Comparison of ENCODE assay signal across 17 cellular contexts in the genomic region with DNA sequence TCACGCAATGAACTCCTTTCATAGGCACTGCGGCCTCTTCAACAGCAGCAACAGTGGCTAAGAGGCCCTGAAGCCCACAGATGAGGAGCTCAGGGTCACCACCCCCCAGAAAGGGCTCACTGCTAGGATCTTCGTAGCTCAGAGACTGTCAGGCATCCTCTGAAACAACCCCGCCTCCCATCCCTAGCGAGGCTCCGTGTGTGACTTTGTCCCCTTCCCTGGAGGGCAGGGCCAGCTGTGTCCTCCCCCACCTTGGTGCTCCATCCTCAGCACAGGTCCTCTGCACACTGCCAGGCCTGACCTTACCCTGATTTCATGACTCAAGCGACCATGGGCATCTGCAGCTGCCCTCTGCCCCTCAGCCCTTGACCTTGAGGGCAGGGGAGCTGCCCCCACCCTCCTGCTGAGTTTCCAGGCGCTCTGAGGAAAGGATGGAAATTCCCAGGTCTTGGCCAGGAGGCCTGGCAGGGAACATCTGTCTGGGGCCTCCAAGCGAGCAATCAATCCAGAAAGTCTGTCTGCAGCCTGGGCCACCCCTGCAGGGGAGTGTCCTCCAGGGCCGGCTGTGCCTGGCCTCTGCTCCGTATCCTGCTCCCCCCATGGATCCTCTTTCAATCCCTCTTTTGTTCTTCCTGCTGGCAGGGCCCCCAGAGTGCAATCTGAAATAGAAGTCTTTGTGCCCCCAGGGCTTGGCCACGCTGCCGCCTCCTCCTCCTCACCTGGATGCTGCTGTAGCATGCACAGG. TPM values are rescaled to one million over a fixed set of nuclear protein-coding genes. Genes with fewer than 3 reads are reported as not detected.
DNase-seq lines count a peak whose midpoint lies in the region; ATAC-seq and TF ChIP-seq lines count a peak whose summit lies in the region.
"Had no signal": no experiment of that assay in that cellular context is flagged by ENCODE, and none has a peak within 500 bp of the region (broad histone marks: within the 10 kb centered on the region; RNA-seq: fewer than 3 reads in every experiment).

No MANE protein-coding gene starts in this region.

- peak overlapping the region; percentile 60 for H3K4me3 Mint-ChIP-seq in type B pancreatic cell

- no TSS peak for BruUV-seq in PC-9 (replicated peaks; lab: Mats Ljungman, UMichigan)

- H3K36me3 Mint-ChIP-seq in type B pancreatic cell = no peaks in the 10 kb centered on the region

- no peak for TF ChIP-seq CTCF in RWPE1 (conservative IDR thresholded peaks at IDR 0.05; ENCODE audit: low read depth)
- TF ChIP-seq CTCF in foreskin keratinocyte (conservative IDR thresholded peaks at IDR 0.05) = no peak
- TF ChIP-seq CTCF in type B pancreatic cell (conservative IDR thresholded peaks at IDR 0.05) = no peak
- TF ChIP-seq CTCF in PC-9 (conservative IDR thresholded peaks at IDR 0.05) = no peak

- no peaks in the 10 kb centered on the region for H3K9me3 Mint-ChIP-seq in type B pancreatic cell

- H3F3A ChIP-seq in PC-9 (ENCODE audit: insufficient read depth, low read depth) = no peaks in the 10 kb centered on the region

- intact Hi-C loops in Right ventricle myocardium superior (cut with DNase I) = no loop called here
- intact Hi-C loops in cardiac septum (cut with DNase I) = loop anchor here (5.0 kb wide), 1 partner anchor 43 kb away; no protein-coding TSS in a partner anchor
- intact Hi-C loops in PC-9 (cut with micrococcal nuclease; ENCODE audit: unreplicated experiment) = no loop called here

- CTCF ChIA-PET in RWPE1 (lab: Yijun Ruan, JAX) = no interaction called here
- CTCF ChIA-PET in PC-9 (lab: Charles Lee) = no interaction called here

- no peaks in the 10 kb centered on the region for H3K36me3 ChIP-seq in PC-9 (ENCODE audit: low read depth)

- no peaks in the 10 kb centered on the region for H3K9me2 ChIP-seq in PC-9 (ENCODE audit: insufficient read depth)

- H3K27ac ChIP-seq in RWPE1 = peak overlapping the region; percentile 96
- no peak overlapping the region for H3K27ac ChIP-seq in foreskin keratinocyte
- H3K27ac ChIP-seq in PC-9 = no peak overlapping the region
- H3K27ac ChIP-seq: GM23248 had no signal

- H2AFZ ChIP-seq in PC-9 = no peak overlapping the region
- H2AFZ ChIP-seq: GM23248 had no signal

- H3K4me3 ChIP-seq in PC-9 = no peak overlapping the region
- H3K4me3 ChIP-seq: GM23248 had no signal

- H4K20me1 ChIP-seq in PC-9 (ENCODE audit: insufficient read depth) = no peaks in the 10 kb centered on the region

- no peaks in the 10 kb centered on the region for H3K27me3 ChIP-seq in foreskin keratinocyte
- H3K27me3 ChIP-seq in PC-9 (ENCODE audit: insufficient read depth, low read depth) = peaks cover 88% of the 10 kb centered on the region

- no peak for ATAC-seq in Right ventricle myocardium superior (ENCODE audit: poor library complexity)
- peak; percentile 24 for ATAC-seq in foreskin keratinocyte
- no peak for ATAC-seq in GM18873 (IDR thresholded peaks at IDR 0.05; ENCODE audit: low FRiP score, unreplicated experiment)

- peaks cover 76% of the 10 kb centered on the region for H3K27me3 Mint-ChIP-seq in type B pancreatic cell

- POLR2A ChIA-PET in RWPE1 (lab: Yijun Ruan, JAX; ENCODE audit: low non-redundant PET) (no interaction called here), PC-9 (lab: Charles Lee; ENCODE audit: unreplicated experiment) (no interaction called here)

- H3K79me2 ChIP-seq in PC-9 (ENCODE audit: low read depth) = no peaks in the 10 kb centered on the region

- no peak overlapping the region for H3K27ac Mint-ChIP-seq in type B pancreatic cell

- peak; percentile 6 for DNase-seq in Right ventricle myocardium superior
- no peak for DNase-seq in cardiac septum (ENCODE audit: low spot score)
- DNase-seq in RWPE1 (ENCODE audit: low spot score) = no peak
- DNase-seq in foreskin keratinocyte = peak in 1 of 2 donors; percentile 21
- DNase-seq in type B pancreatic cell (ENCODE audit: extremely low spot score, unreplicated experiment) = no peak
- no peak for DNase-seq in PC-9
- no peak for DNase-seq in DMS114 treated with DMSO at 0.1 percent for 48 hours (lab: John Stamatoyannopoulos, UW; ENCODE audit: unreplicated experiment)
- DNase-seq: Caco-2, GM23248, KG1, NCI-H1105, NCI-H187, NCI-H2171, NCI-H510A had no signal

- H3K9me3 ChIP-seq in PC-9 (ENCODE audit: insufficient read depth, low read depth) = no peaks in the 10 kb centered on the region
- H3K9me3 ChIP-seq: Caco-2 had no signal

- no peak overlapping the region for H3K4me2 ChIP-seq in PC-9

- H3K4me1 ChIP-seq in foreskin keratinocyte (peaks cover 17% of the 10 kb centered on the region), PC-9 (replicated peaks; ENCODE audit: insufficient read depth) (no peaks in the 10 kb centered on the region)
- H3K4me1 ChIP-seq: Caco-2 had no signal

- peaks cover 9% of the 10 kb centered on the region for H3K4me1 Mint-ChIP-seq in type B pancreatic cell (ENCODE audit: unreplicated experiment)

RNA-seq across cellular contexts. Expression of gene IRX4, which starts 6.8 kb away (rescaled TPM):
- 15.8 TPM for total RNA-seq in Right ventricle myocardium superior
- total RNA-seq in cardiac septum = 12.1 TPM
- total RNA-seq in foreskin keratinocyte = 20.3 and 26.4 TPM in 2 replicates
- polyA plus RNA-seq in foreskin keratinocyte = 22.0 and 32.8 TPM in 2 replicates
- 1.6 and 6.0 TPM in 2 replicates for total RNA-seq in type B pancreatic cell (ENCODE audit: low replicate concordance)
- total RNA-seq in PC-9 (2021) = not detected in 2 replicates
- total RNA-seq: Caco-2, GM23248, M059J, RPMI7951 had no signal
- polyA plus RNA-seq: GM23248 had no signal
